In genomic region chr18:63603772-63604171, GRCh38 we compare ENCODE assay signal across 12 cellular contexts. TPM values are rescaled to one million over a fixed set of nuclear protein-coding genes. Genes with fewer than 3 reads are reported as not detected.
DNase-seq lines count a peak whose midpoint lies in the region; ATAC-seq and TF ChIP-seq lines count a peak whose summit lies in the region.
"Had no signal": no experiment of that assay in that cellular context is flagged by ENCODE, and none has a peak within 500 bp of the region (broad histone marks: within the 10 kb centered on the region; RNA-seq: fewer than 3 reads in every experiment).

No MANE protein-coding gene starts in this region.

- H3K4me3 Mint-ChIP-seq in HFFc6, result peak overlapping the region; percentile 48; the same call in 1 of the 2 replicates
- H3K4me3 Mint-ChIP-seq: brain had no signal

- H3K9me3 ChIP-seq in neuronal stem cell (replicated peaks in 1 of 2; ENCODE audit: control insufficient read depth in 2 of 2, insufficient read depth in 1 of 2, low read depth in 1 of 2, low read length in 2 of 2), result no peaks in the 10 kb centered on the region
- H3K9me3 ChIP-seq: tibial artery had no signal

- H3K9ac ChIP-seq in neuronal stem cell (ENCODE audit: low read depth, low read length, poor library complexity), result no peak overlapping the region

- no peak overlapping the region for H2AK5ac ChIP-seq in neuronal stem cell (ENCODE audit: low read depth, low read length)

- peak overlapping the region; percentile 71 for H3K27ac Mint-ChIP-seq in HFFc6
- H3K27ac Mint-ChIP-seq: brain had no signal

- no peaks in the 10 kb centered on the region for H3K36me3 ChIP-seq in neuronal stem cell (replicated peaks in 1 of 2; ENCODE audit: control insufficient read depth in 2 of 2, insufficient read depth in 2 of 2, low read length in 2 of 2)
- H3K36me3 ChIP-seq: tibial artery had no signal

- H3K4me1 Mint-ChIP-seq in HFFc6 (ENCODE audit: low read depth), result peaks cover 46% of the 10 kb centered on the region
- H3K4me1 Mint-ChIP-seq: brain had no signal

- H3K36me3 Mint-ChIP-seq in HFFc6 (ENCODE audit: low read depth), result no peaks in the 10 kb centered on the region
- H3K36me3 Mint-ChIP-seq: brain had no signal

- H3K14ac ChIP-seq in neuronal stem cell (ENCODE audit: low read length), result no peak overlapping the region

- ATAC-seq in GM18907 (IDR thresholded peaks at IDR 0.05; ENCODE audit: unreplicated experiment) (peak; percentile 98), HG03558 (IDR thresholded peaks at IDR 0.05; ENCODE audit: extremely low read depth, unreplicated experiment) (peak; percentile 97)

- DNase-seq in HFFc6, result peak; percentile 53
- peak; percentile 13 for DNase-seq in myocyte (ENCODE audit: low read depth)
- no peak for DNase-seq in NCI-H2227 (lab: John Stamatoyannopoulos, UW; ENCODE audit: unreplicated experiment)
- no peak for DNase-seq in activated T-cell treated with anti-CD3 and anti-CD28 coated beads, Interleukin-2, amount 50 U/mL, for 1 hour
- DNase-seq in neuronal stem cell (ENCODE audit: low spot score), result no peak
- no peak for DNase-seq in activated CD4-positive, CD25-positive, alpha-beta regulatory T cell treated with anti-CD3 and anti-CD28 coated beads, Interleukin-2, amount 50 U/mL, for 72 hours
- DNase-seq: NCI-H187, tibial artery had no signal

- WGBS in neuronal stem cell (ENCODE audit: extremely low coverage in 2 of 2, insufficient read length in 2 of 2, insufficient replicate concordance in 1 of 2), 2 donors, result no CpG with 5 or more reads among the region's 1 CpG

- no peak overlapping the region for H2BK5ac ChIP-seq in neuronal stem cell (ENCODE audit: low read length)

- no peak overlapping the region for H3K18ac ChIP-seq in neuronal stem cell (ENCODE audit: low read length)

- no peak overlapping the region for H2BK12ac ChIP-seq in neuronal stem cell (ENCODE audit: low read length)

- H3K79me1 ChIP-seq in neuronal stem cell (ENCODE audit: low read depth, low read length), result no peaks in the 10 kb centered on the region

- TF ChIP-seq CTCF in HFFc6 (IDR thresholded peaks at IDR 0.05), result no peak

- no peak overlapping the region for H2AFZ ChIP-seq in neuronal stem cell (ENCODE audit: low read length)

- no peaks in the 10 kb centered on the region for H3K9me3 Mint-ChIP-seq in HFFc6
- H3K9me3 Mint-ChIP-seq: brain had no signal

- H3K4ac ChIP-seq in neuronal stem cell (ENCODE audit: low read length), result no peak overlapping the region

- H3K4me2 ChIP-seq in neuronal stem cell (ENCODE audit: insufficient read depth, low read length, poor library complexity, severe bottlenecking), result no peak overlapping the region

- H3K27me3 Mint-ChIP-seq in HFFc6 (ENCODE audit: insufficient read depth), result no peaks in the 10 kb centered on the region

- no peaks in the 10 kb centered on the region for H3K27me3 ChIP-seq in neuronal stem cell (ENCODE audit: control insufficient read depth in 3 of 3, insufficient read depth in 3 of 3, low read depth in 1 of 3, low read length in 3 of 3)
- H3K27me3 ChIP-seq: tibial artery had no signal

- no peaks in the 10 kb centered on the region for H3K4me1 ChIP-seq in neuronal stem cell (ENCODE audit: control insufficient read depth in 2 of 2, insufficient read depth in 1 of 2, low read depth in 1 of 2, low read length in 2 of 2)
- H3K4me1 ChIP-seq: tibial artery had no signal

- H2BK15ac ChIP-seq in neuronal stem cell (ENCODE audit: low read length), result no peak overlapping the region

- H3K4me3 ChIP-seq in neuronal stem cell (ENCODE audit: low read length in 2 of 2), result no peak overlapping the region
- H3K4me3 ChIP-seq: skin epidermis, tibial artery had no signal

- no peak overlapping the region for H3K23ac ChIP-seq in neuronal stem cell (ENCODE audit: low read depth, low read length, poor library complexity)

- H2BK120ac ChIP-seq in neuronal stem cell (ENCODE audit: low read depth, low read length), result no peak overlapping the region

- H3K27ac ChIP-seq in neuronal stem cell (replicated peaks; ENCODE audit: low read length), result no peak overlapping the region
- H3K27ac ChIP-seq: tibial artery had no signal

- H4K8ac ChIP-seq in neuronal stem cell (ENCODE audit: low read depth, low read length), result no peak overlapping the region

- no peak overlapping the region for H4K91ac ChIP-seq in neuronal stem cell (ENCODE audit: low read depth, low read length, poor library complexity)

RNA-seq across cellular contexts. Expression of gene SERPINB13, which starts 16.6 kb away (rescaled TPM):
- total RNA-seq in HFFc6 (2021; fragmentation: NEBNext Ultra II Directional; extraction: Animal tissue kit (Norgen Biotek cat#: 25700)), result not detected
- total RNA-seq in myocyte, result not detected in 2 replicates
- not detected for polyA plus RNA-seq in myocyte (2012)
- not detected for polyA plus RNA-seq in neuronal stem cell (2013, experiment 1 of 2)
- polyA plus RNA-seq in neuronal stem cell (2013, experiment 2 of 2), result not detected

RNA-seq across cellular contexts. Expression of gene SERPINB4, which starts 40.3 kb away (rescaled TPM):
- not detected for total RNA-seq in HFFc6 (2021; fragmentation: NEBNext Ultra II Directional; extraction: Animal tissue kit (Norgen Biotek cat#: 25700))
- not detected in 2 replicates for total RNA-seq in myocyte
- not detected for polyA plus RNA-seq in myocyte (2012)
- polyA plus RNA-seq in neuronal stem cell (2013, experiment 1 of 2), result not detected
- polyA plus RNA-seq in neuronal stem cell (2013, experiment 2 of 2), result not detected

RNA-seq across cellular contexts. Expression of gene SERPINB3, which starts 57.9 kb away (rescaled TPM):
- not detected for total RNA-seq in HFFc6 (2021; fragmentation: NEBNext Ultra II Directional; extraction: Animal tissue kit (Norgen Biotek cat#: 25700))
- not detected in 2 replicates for total RNA-seq in myocyte
- polyA plus RNA-seq in myocyte (2012), result not detected
- not detected for polyA plus RNA-seq in neuronal stem cell (2013, experiment 1 of 2)
- polyA plus RNA-seq in neuronal stem cell (2013, experiment 2 of 2), result not detected

Comparison
In these comparisons a context has a peak if more than half of its experiments do, and no peak if none do; other contexts are left out.
1. DNase-seq: peak in HFFc6 (single experiment) and myocyte (single experiment); none in NCI-H2227 (single experiment), activated T-cell treated with anti-CD3 and anti-CD28 coated beads, Interleukin-2, amount 50 U/mL, for 1 hour (single experiment), neuronal stem cell (single experiment) and activated CD4-positive, CD25-positive, alpha-beta regulatory T cell treated with anti-CD3 and anti-CD28 coated beads, Interleukin-2, amount 50 U/mL, for 72 hours (single experiment).